Comparison of ENCODE assay signal across 7 cellular contexts in genomic region chrX:72365126-72365525, GRCh38.
"Had no signal": no experiment of that assay in that cellular context is flagged by ENCODE, and none has a peak within 500 bp of the region (broad histone marks: within the 10 kb centered on the region; RNA-seq: fewer than 3 reads in every experiment).

No MANE protein-coding gene starts in this region.

- DNase-seq: H9, HCEC 1CT, IMR-90 had no signal

- H3K4me3 Mint-ChIP-seq: GM23338, H9 had no signal

- ATAC-seq: GM23338 had no signal

- H3K27ac Mint-ChIP-seq: GM23338, H9 had no signal

- H2AFZ ChIP-seq: GM23338 had no signal

- H3K9me3 Mint-ChIP-seq: GM23338 had no signal

- H3K4me3 ChIP-seq: GM23338 had no signal

- H3K4me2 ChIP-seq: GM23338 had no signal

- FAIRE-seq: H1, H54, HTR-8/SVneo had no signal
